ENCODE assay signal across 14 cellular contexts in the genomic region with DNA sequence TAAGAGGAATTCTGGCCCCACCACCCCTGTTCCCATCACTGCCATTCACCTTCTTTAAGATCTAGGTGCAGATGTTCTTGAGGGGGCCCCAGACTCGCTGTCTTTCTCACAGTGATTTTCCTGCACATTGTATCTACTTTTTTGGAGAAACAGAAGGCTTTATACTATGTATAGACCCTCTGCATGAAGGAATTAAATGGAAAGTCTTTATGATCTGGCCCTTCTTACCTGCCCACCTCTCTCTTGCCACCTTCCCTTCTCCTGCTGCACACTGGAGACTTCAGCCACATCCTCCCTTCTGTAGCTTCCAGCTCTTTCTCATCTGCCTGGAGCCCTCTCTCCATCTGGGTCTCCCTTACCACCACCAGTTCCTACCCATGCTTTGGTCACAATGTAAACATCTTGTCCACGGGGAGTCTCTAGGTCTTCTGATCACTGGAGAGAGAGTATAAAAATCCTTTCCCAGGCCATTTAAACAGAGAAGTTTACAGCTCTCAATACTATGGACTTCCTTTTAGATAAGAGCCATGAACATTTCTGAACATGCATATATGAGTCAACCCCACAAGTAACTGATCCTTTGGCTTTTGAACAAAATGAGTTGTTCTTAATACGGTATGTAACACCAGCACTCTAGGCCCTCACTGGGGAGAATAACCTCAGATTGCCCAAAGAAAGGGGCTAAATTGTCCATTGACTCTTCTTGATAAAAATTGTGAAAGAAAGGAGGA. TPM values are rescaled to one million over a fixed set of nuclear protein-coding genes. Genes with fewer than 3 reads are reported as not detected.
DNase-seq lines count a peak whose midpoint lies in the region; ATAC-seq, FAIRE-seq and TF ChIP-seq lines count a peak whose summit lies in the region.
"Had no signal": no experiment of that assay in that cellular context is flagged by ENCODE, and none has a peak within 500 bp of the region (broad histone marks: within the 10 kb centered on the region; RNA-seq: fewer than 3 reads in every experiment).

No MANE protein-coding gene starts in this region.

- H4K20me1 ChIP-seq in Loucy (ENCODE audit: insufficient read depth, low read length, poor library complexity, severe bottlenecking) (no peaks in the 10 kb centered on the region), astrocyte (ENCODE audit: insufficient read depth, low read length) (no peaks in the 10 kb centered on the region)

- WGBS in mesodermal cell (ENCODE audit: insufficient coverage in 2 of 2), 2 experiments, result 80% methylated on average over 1 of the region's 3 CpGs
- WGBS in psoas muscle, 3 donors, result 76 to 79% (median 77%) methylated on average over 3 of the region's 3 CpGs

- peak overlapping the region; percentile 88 for H3K27ac ChIP-seq in CD4-positive, CD25-positive, alpha-beta regulatory T cell (ENCODE audit: insufficient read depth, low read length, poor library complexity, severe bottlenecking)
- H3K27ac ChIP-seq in astrocyte (ENCODE audit: low read depth, low read length), result no peak overlapping the region
- peak overlapping the region; percentile 46 for H3K27ac ChIP-seq in mesodermal cell (ENCODE audit: low read depth, low read length, severe bottlenecking)
- H3K27ac ChIP-seq in psoas muscle, result no peak overlapping the region
- H3K27ac ChIP-seq: hepatocyte had no signal

- H3K4me3 ChIP-seq in CD4-positive, CD25-positive, alpha-beta regulatory T cell (ENCODE audit: low read depth, low read length), result peak overlapping the region; percentile 100
- H3K4me3 ChIP-seq in Loucy (ENCODE audit: low read length, poor library complexity, severe bottlenecking) (peak overlapping the region; percentile 76), astrocyte (ENCODE audit: insufficient read depth, low read depth, low read length) (no peak overlapping the region), mesodermal cell (ENCODE audit: extremely low read depth, insufficient read depth, low read length, poor library complexity, severe bottlenecking) (no peak overlapping the region), psoas muscle (no peak overlapping the region)
- H3K4me3 ChIP-seq: hepatocyte, tibial nerve had no signal

- H3K9me3 Mint-ChIP-seq in CD4-positive, CD25-positive, alpha-beta regulatory T cell, result no peaks in the 10 kb centered on the region
- no peaks in the 10 kb centered on the region for H3K9me3 Mint-ChIP-seq in astrocyte (ENCODE audit: unreplicated experiment)

- no peak for TF ChIP-seq CTCF in Loucy (conservative IDR thresholded peaks at IDR 0.05; ENCODE audit: low read length)
- no peak for TF ChIP-seq CTCF in astrocyte (IDR thresholded peaks at IDR 0.05; ENCODE audit: insufficient read depth, low read depth, low read length)
- no peak for TF ChIP-seq CTCF in psoas muscle (IDR thresholded peaks at IDR 0.05)

- peak overlapping the region; percentile 84 for H3K9ac ChIP-seq in Loucy (ENCODE audit: low read depth, low read length, poor library complexity, severe bottlenecking)
- no peak overlapping the region for H3K9ac ChIP-seq in astrocyte (ENCODE audit: low read length)

- DNase-seq in CD4-positive, CD25-positive, alpha-beta regulatory T cell, result no peak
- DNase-seq in astrocyte (ENCODE audit: low read depth), result peak; percentile 64
- no peak for DNase-seq in cerebellar nuclear complex (lab: John Stamatoyannopoulos, UW)
- DNase-seq in HuH-7 (ENCODE audit: low spot score), result no peak
- DNase-seq in psoas muscle, result no peak
- no peak for DNase-seq in NCI-H2196 (lab: John Stamatoyannopoulos, UW; ENCODE audit: unreplicated experiment)
- DNase-seq: activated CD4-positive, alpha-beta T cell treated with anti-CD3 and anti-CD28 coated beads, Interleukin-2, amount 50 U/mL, for 1 hour; Caco-2; NCI-H1092 treated with DMSO at 0.1 percent for 48 hours had no signal

- ATAC-seq in CD4-positive, CD25-positive, alpha-beta regulatory T cell (ENCODE audit: low read depth in 2 of 2), result peak; percentile 20 to 29
- ATAC-seq in psoas muscle, result no peak

- H3K9me2 ChIP-seq in Loucy (replicated peaks; ENCODE audit: low read depth, low read length), result no peaks in the 10 kb centered on the region

- peaks cover 99% of the 10 kb centered on the region for H3K79me2 ChIP-seq in Loucy (ENCODE audit: insufficient read depth, low read length)
- no peaks in the 10 kb centered on the region for H3K79me2 ChIP-seq in astrocyte (ENCODE audit: insufficient read depth, low read length)
- H3K79me2 ChIP-seq: hepatocyte had no signal

- H3K4me3 Mint-ChIP-seq in CD4-positive, CD25-positive, alpha-beta regulatory T cell, result no peak overlapping the region
- H3K4me3 Mint-ChIP-seq in astrocyte (ENCODE audit: unreplicated experiment), result no peak overlapping the region

- no peaks in the 10 kb centered on the region for H3K27me3 Mint-ChIP-seq in CD4-positive, CD25-positive, alpha-beta regulatory T cell
- H3K27me3 Mint-ChIP-seq in astrocyte (ENCODE audit: low read depth, unreplicated experiment), result peaks cover 4% of the 10 kb centered on the region

- H2AFZ ChIP-seq in Loucy (ENCODE audit: low read length) (no peak overlapping the region; the same call in 1 of the 2 replicates), astrocyte (ENCODE audit: low read depth, low read length) (peak overlapping the region; percentile 7)
- H2AFZ ChIP-seq: hepatocyte had no signal

- FAIRE-seq in astrocyte (lab: Jason Lieb, UNC), result no peak

- no peaks in the 10 kb centered on the region for H3K9me3 ChIP-seq in CD4-positive, CD25-positive, alpha-beta regulatory T cell (ENCODE audit: control insufficient read depth in 2 of 2, low read length in 2 of 2)
- H3K9me3 ChIP-seq in Loucy (ENCODE audit: insufficient read depth, low read depth, low read length) (no peaks in the 10 kb centered on the region), astrocyte (ENCODE audit: insufficient read depth, low read depth, low read length) (no peaks in the 10 kb centered on the region), mesodermal cell (ENCODE audit: control insufficient read depth, low read length) (no peaks in the 10 kb centered on the region), psoas muscle (no peaks in the 10 kb centered on the region)
- H3K9me3 ChIP-seq: Caco-2, tibial nerve had no signal

- H3K36me3 Mint-ChIP-seq in CD4-positive, CD25-positive, alpha-beta regulatory T cell, result peaks cover 25% of the 10 kb centered on the region
- no peaks in the 10 kb centered on the region for H3K36me3 Mint-ChIP-seq in astrocyte (ENCODE audit: low read depth, unreplicated experiment)

- H3F3A ChIP-seq in Loucy (ENCODE audit: low read depth), result no peaks in the 10 kb centered on the region

- peaks cover 89% of the 10 kb centered on the region for H3K4me1 ChIP-seq in CD4-positive, CD25-positive, alpha-beta regulatory T cell (ENCODE audit: control insufficient read depth, insufficient read depth, low read length, poor library complexity, severe bottlenecking)
- H3K4me1 ChIP-seq in Loucy (ENCODE audit: insufficient read depth, low read length, poor library complexity, severe bottlenecking), result peaks cover 98% of the 10 kb centered on the region
- peaks cover 10% of the 10 kb centered on the region for H3K4me1 ChIP-seq in astrocyte (ENCODE audit: insufficient read depth, low read length)
- H3K4me1 ChIP-seq in mesodermal cell (ENCODE audit: control insufficient read depth, insufficient read depth, low read length, poor library complexity, severe bottlenecking), result peaks cover 17% of the 10 kb centered on the region
- H3K4me1 ChIP-seq in psoas muscle, result no peaks in the 10 kb centered on the region
- H3K4me1 ChIP-seq: Caco-2 had no signal

- intact Hi-C loops in psoas muscle (cut with DNase I), result no loop called here

- H3K4me2 ChIP-seq in Loucy (ENCODE audit: low read depth, low read length, poor library complexity, severe bottlenecking) (peak overlapping the region; percentile 92), astrocyte (ENCODE audit: low read length) (peak overlapping the region; percentile 24)
- H3K4me2 ChIP-seq: hepatocyte had no signal

- H3K36me3 ChIP-seq in CD4-positive, CD25-positive, alpha-beta regulatory T cell (ENCODE audit: control insufficient read depth, insufficient read depth, low read length), result peaks cover 18% of the 10 kb centered on the region
- 0 out of 2 replicates have a peak, but pooled peaks cover 3% of the 10 kb centered on the region for H3K36me3 ChIP-seq in Loucy (ENCODE audit: insufficient read depth, low read length)
- no peaks in the 10 kb centered on the region for H3K36me3 ChIP-seq in astrocyte (ENCODE audit: insufficient read depth, low read length)
- H3K36me3 ChIP-seq in mesodermal cell (ENCODE audit: control insufficient read depth, insufficient read depth, low read length), result no peaks in the 10 kb centered on the region
- H3K36me3 ChIP-seq in psoas muscle (ENCODE audit: insufficient read depth in 1 of 2, low read depth in 1 of 2), result no peaks in the 10 kb centered on the region
- H3K36me3 ChIP-seq: tibial nerve had no signal

- H3K27me3 ChIP-seq in CD4-positive, CD25-positive, alpha-beta regulatory T cell (ENCODE audit: control insufficient read depth, insufficient read depth, low read length), result no peaks in the 10 kb centered on the region
- no peaks in the 10 kb centered on the region for H3K27me3 ChIP-seq in Loucy (ENCODE audit: insufficient read depth, low read length, poor library complexity, severe bottlenecking)
- no peaks in the 10 kb centered on the region for H3K27me3 ChIP-seq in astrocyte (ENCODE audit: insufficient read depth, low read length)
- H3K27me3 ChIP-seq in psoas muscle (ENCODE audit: insufficient read depth in 3 of 3, low read length in 2 of 3), result no peaks in the 10 kb centered on the region
- H3K27me3 ChIP-seq: hepatocyte, tibial nerve had no signal

- peak overlapping the region in 2 of 3 donors; percentile 91 to 99 for H3K27ac Mint-ChIP-seq in CD4-positive, CD25-positive, alpha-beta regulatory T cell
- no peak overlapping the region for H3K27ac Mint-ChIP-seq in astrocyte (ENCODE audit: unreplicated experiment)

- peaks cover 37 to 76% (median 66%) of the 10 kb centered on the region in 4 donors for H3K4me1 Mint-ChIP-seq in CD4-positive, CD25-positive, alpha-beta regulatory T cell
- H3K4me1 Mint-ChIP-seq in astrocyte (ENCODE audit: low read depth, unreplicated experiment), result peaks cover 7% of the 10 kb centered on the region

RNA-seq across cellular contexts. Expression of gene ARHGAP25, which starts 5.7 kb away (rescaled TPM):
- 142 TPM for total RNA-seq in CD4-positive, CD25-positive, alpha-beta regulatory T cell
- 100 to 1,000 TPM in 3 of 4 donors, 10 to 100 TPM in 1; 97.8 to 148 (median 124) TPM for polyA plus RNA-seq in CD4-positive, CD25-positive, alpha-beta regulatory T cell
- total RNA-seq in astrocyte (0.30 TPM in 1 of 2 replicates, not detected in the other), psoas muscle (1 to 10 TPM; 1.8 to 4.8 (median 2.2) TPM)
- polyA plus RNA-seq in mesodermal cell (2013, experiment 1 of 2), result 1.9 TPM
- 0.91 TPM for polyA plus RNA-seq in mesodermal cell (2013, experiment 2 of 2)
- 1 to 10 TPM; 1.1 to 1.9 (median 1.6) TPM for polyA plus RNA-seq in psoas muscle
- polyA plus RNA-seq: neural cell had no signal

Comparison
In these comparisons a context has a peak if more than half of its experiments do, and no peak if none do; other contexts are left out.
1. ATAC-seq: peak in CD4-positive, CD25-positive, alpha-beta regulatory T cell (2 of 2); none in psoas muscle (0 of 4).
2. H3K27ac ChIP-seq: peak in CD4-positive, CD25-positive, alpha-beta regulatory T cell (single experiment) and mesodermal cell (single experiment); none in astrocyte (single experiment) and psoas muscle (single experiment).
3. H3K4me3 ChIP-seq: peak in CD4-positive, CD25-positive, alpha-beta regulatory T cell (single experiment) and Loucy (single experiment); none in astrocyte (single experiment), mesodermal cell (single experiment) and psoas muscle (single experiment).
4. RNA of gene ARHGAP25, which starts 5.7 kb away (total RNA-seq): 142 TPM in CD4-positive, CD25-positive, alpha-beta regulatory T cell (single experiment); 1.8 to 4.8 TPM in psoas muscle and 0.30 TPM in astrocyte; every median in the first group is over 10 times any median in the second.